ENCODE assay signal across 1 cellular context in the genomic region with DNA sequence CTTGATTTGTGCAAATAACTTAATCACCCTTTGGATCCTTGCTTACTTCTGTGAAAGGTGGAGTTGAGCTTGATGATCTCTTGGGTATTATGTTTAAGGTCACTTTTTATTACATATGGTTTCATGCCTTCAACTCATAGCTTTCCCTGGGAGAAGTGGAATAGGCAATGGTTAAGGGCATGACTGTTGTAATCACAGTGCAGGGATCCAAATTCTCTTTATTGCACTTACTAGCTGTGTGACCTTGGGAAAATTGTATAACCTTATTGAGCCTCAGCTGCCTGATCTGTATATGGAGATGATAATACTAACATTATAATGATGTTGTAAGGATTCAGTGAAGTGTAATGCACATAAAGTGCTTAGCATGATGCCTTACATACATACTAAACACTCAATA.
TF ChIP-seq lines count a peak whose summit lies in the region.

No MANE protein-coding gene starts in this region.

TF ChIP-seq in neural cell, 6 proteins besides CTCF, POLR2A, EP300 and RAD21 (continued from another document):
- TF ChIP-seq POLR2AphosphoS5 (IDR thresholded peaks at IDR 0.05) (no peak), EZH2 (IDR thresholded peaks at IDR 0.05; ENCODE audit: borderline replicate concordance, insufficient read depth, low read length, poor library complexity, severe bottlenecking) (no peak)
